Comparison of ENCODE assay signal across 14 cellular contexts in genomic region chr7:87156709-87157108, GRCh38. TPM values are rescaled to one million over a fixed set of nuclear protein-coding genes. Genes with fewer than 3 reads are reported as not detected.
DNase-seq lines count a peak whose midpoint lies in the region; ATAC-seq and TF ChIP-seq lines count a peak whose summit lies in the region.
"Had no signal": no experiment of that assay in that cellular context is flagged by ENCODE, and none has a peak within 500 bp of the region (broad histone marks: within the 10 kb centered on the region; RNA-seq: fewer than 3 reads in every experiment).

No MANE protein-coding gene starts in this region.

- ATAC-seq in activated T-helper 17 cell treated with anti-CD3 and anti-CD28 coated beads, Interleukin-2, amount 50 U/mL, for 72 hours (replicated peaks): no peak
- no peak for ATAC-seq in Right ventricle myocardium superior (ENCODE audit: poor library complexity)
- ATAC-seq: heart left ventricle, left ventricle myocardium superior had no signal

- POLR2A ChIA-PET in MCF 10A (lab: Yijun Ruan, JAX): interaction anchor here (0.6 to 8.5 kb wide), 5 partner anchors 11 to 232 kb away, joined by 3 to 154 read pairs (median 4); partner anchors contain the start of gene TMEM243

- dilution Hi-C loops in mammary epithelial cell (cut with HindIII; ENCODE audit: low sequenced_read_pairs): no loop called here

- H3K4me1 ChIP-seq in mammary epithelial cell (ENCODE audit: insufficient read depth, low read length) (peaks cover 16% of the 10 kb centered on the region), tibial artery (peaks cover 0 to 76% (median 37%) of the 10 kb centered on the region in 4 donors)

- no peaks in the 10 kb centered on the region for H3K9me3 ChIP-seq in mammary epithelial cell (replicated peaks; ENCODE audit: insufficient read depth, low read length)
- no peaks in the 10 kb centered on the region for H3K9me3 ChIP-seq in tibial artery
- H3K9me3 ChIP-seq: heart left ventricle had no signal

- H3K9ac ChIP-seq in mammary epithelial cell (ENCODE audit: insufficient read depth, low read length): no peak overlapping the region

- CTCF ChIA-PET in mammary epithelial cell (lab: Charles Lee; ENCODE audit: low non-redundant PET): no interaction called here
- CTCF ChIA-PET in MCF 10A (lab: Yijun Ruan, JAX): interaction anchor here (0.8 to 1.4 kb wide), 3 partner anchors 219 to 259 kb away, joined by 4 read pairs; no protein-coding TSS in a partner anchor

- in situ Hi-C loops in mammary epithelial cell (cut with MboI; ENCODE audit: low sequenced_read_pairs in 2 of 2): no loop called here

- intact Hi-C loops in mammary epithelial cell (cut with micrococcal nuclease) (loop anchor here (10.0 kb wide), 1 partner anchor 258 kb away; no protein-coding TSS in a partner anchor), MCF 10A (cut with micrococcal nuclease) (loop anchor here (10.0 kb wide), 1 partner anchor 188 kb away; the partner anchor contains the start of gene CROT), tibial artery (cut with DNase I; ENCODE audit: low total_unique reads) (no loop called here), Right ventricle myocardium superior (cut with DNase I) (no loop called here)

- no peak for DNase-seq in mammary epithelial cell
- no peak for DNase-seq in MCF 10A (ENCODE audit: unreplicated experiment)
- DNase-seq in hepatic stellate cell (ENCODE audit: low spot score): peak; percentile 19
- DNase-seq in tibial artery: no peak
- no peak for DNase-seq in effector CD8-positive, alpha-beta T cell (lab: John Stamatoyannopoulos, UW)
- no peak for DNase-seq in central memory CD4-positive, alpha-beta T cell
- no peak for DNase-seq in Right ventricle myocardium superior
- DNase-seq: ACHN; activated T-cell treated with anti-CD3 and anti-CD28 coated beads for 4 hours; brain microvascular endothelial cell; heart left ventricle; left ventricle myocardium superior; stimulated activated CD8-positive, alpha-beta memory T cell treated with anti-CD3 and anti-CD28 coated beads, Interleukin-4, amount 100 ng/mL, for 48 hours had no signal

- H3K4me1 Mint-ChIP-seq in MCF 10A (ENCODE audit: insufficient read depth, unreplicated experiment): peaks cover 22% of the 10 kb centered on the region
- H3K4me1 Mint-ChIP-seq in activated T-helper 17 cell treated with anti-CD3 and anti-CD28 coated beads, Interleukin-2, amount 50 U/mL, for 72 hours: peaks cover 37% of the 10 kb centered on the region

- no peaks in the 10 kb centered on the region for H3K9me3 Mint-ChIP-seq in MCF 10A (ENCODE audit: unreplicated experiment)
- no peaks in the 10 kb centered on the region for H3K9me3 Mint-ChIP-seq in activated T-helper 17 cell treated with anti-CD3 and anti-CD28 coated beads, Interleukin-2, amount 50 U/mL, for 72 hours

- TF ChIP-seq CTCF in mammary epithelial cell (conservative IDR thresholded peaks at IDR 0.05 in 1 of 2, IDR thresholded peaks at IDR 0.05 in 1 of 2; ENCODE audit: extremely low read depth in 1 of 2, insufficient read depth in 1 of 2, low read depth in 1 of 2, low read length in 2 of 2) (no peak), MCF 10A (IDR thresholded peaks at IDR 0.05; ENCODE audit: unreplicated experiment) (no peak), tibial artery (IDR thresholded peaks at IDR 0.05) (no peak)

- no peaks in the 10 kb centered on the region for H3K27me3 ChIP-seq in mammary epithelial cell (ENCODE audit: insufficient read depth, low read length)
- H3K27me3 ChIP-seq in tibial artery: no peaks in the 10 kb centered on the region
- H3K27me3 ChIP-seq: brain microvascular endothelial cell, heart left ventricle had no signal

- no peak overlapping the region for H3K4me3 Mint-ChIP-seq in MCF 10A (ENCODE audit: unreplicated experiment)
- peak overlapping the region; percentile 52 for H3K4me3 Mint-ChIP-seq in activated T-helper 17 cell treated with anti-CD3 and anti-CD28 coated beads, Interleukin-2, amount 50 U/mL, for 72 hours

- H3K27me3 Mint-ChIP-seq in MCF 10A (ENCODE audit: insufficient read depth, unreplicated experiment): no peaks in the 10 kb centered on the region
- no peaks in the 10 kb centered on the region for H3K27me3 Mint-ChIP-seq in activated T-helper 17 cell treated with anti-CD3 and anti-CD28 coated beads, Interleukin-2, amount 50 U/mL, for 72 hours

- H3K27ac Mint-ChIP-seq in MCF 10A (ENCODE audit: low read depth, unreplicated experiment): no peak overlapping the region
- no peak overlapping the region for H3K27ac Mint-ChIP-seq in activated T-helper 17 cell treated with anti-CD3 and anti-CD28 coated beads, Interleukin-2, amount 50 U/mL, for 72 hours

- H3K27ac ChIP-seq in mammary epithelial cell (ENCODE audit: insufficient read depth, low read depth, low read length) (no peak overlapping the region), tibial artery (peak overlapping the region; percentile 17 to 99)

- no peak overlapping the region for H3K4me3 ChIP-seq in mammary epithelial cell (replicated peaks in 1 of 3; ENCODE audit: insufficient read depth in 1 of 3, low read depth in 2 of 3, low read length in 3 of 3)
- H3K4me3 ChIP-seq in tibial artery: peak overlapping the region in 1 of 2 donors; percentile 12

- peaks cover 23% of the 10 kb centered on the region for H3K36me3 Mint-ChIP-seq in MCF 10A (ENCODE audit: insufficient read depth, unreplicated experiment)
- H3K36me3 Mint-ChIP-seq in activated T-helper 17 cell treated with anti-CD3 and anti-CD28 coated beads, Interleukin-2, amount 50 U/mL, for 72 hours (ENCODE audit: low read depth): peaks cover 77% of the 10 kb centered on the region

- 64% methylated on average over 2 of the region's 2 CpGs for WGBS in mammary epithelial cell (ENCODE audit: low coverage, missing lambda C conversion rate)

- H2AFZ ChIP-seq in mammary epithelial cell (ENCODE audit: low read depth, low read length): no peak overlapping the region

- H3K36me3 ChIP-seq in mammary epithelial cell (ENCODE audit: insufficient read depth, low read length): peaks cover 9% of the 10 kb centered on the region
- H3K36me3 ChIP-seq in tibial artery: no peaks in the 10 kb centered on the region
- H3K36me3 ChIP-seq: brain microvascular endothelial cell had no signal

- peaks cover 86% of the 10 kb centered on the region for H3K79me2 ChIP-seq in mammary epithelial cell (ENCODE audit: insufficient read depth, low read length)

- H4K20me1 ChIP-seq in mammary epithelial cell (ENCODE audit: insufficient read depth, low read length): no peaks in the 10 kb centered on the region

- BruUV-seq in mammary epithelial cell (replicated peaks; lab: Mats Ljungman, UMichigan) (no TSS peak), MCF 10A (replicated peaks; lab: Mats Ljungman, UMichigan) (no TSS peak)

- H3K4me2 ChIP-seq in mammary epithelial cell (ENCODE audit: insufficient read depth, low read depth, low read length): peak overlapping the region; percentile 36

RNA-seq across cellular contexts. Expression of gene DMTF1, which starts 4.5 kb away (rescaled TPM):
- total RNA-seq in mammary epithelial cell: 10 to 100 TPM; 52.4 to 53.2 TPM
- polyA plus RNA-seq in mammary epithelial cell: 25.1 TPM
- 76.9 TPM for polyA minus RNA-seq in mammary epithelial cell
- total RNA-seq in MCF 10A (2022): 72.8 and 79.7 TPM in 2 replicates
- total RNA-seq in activated T-helper 17 cell treated with anti-CD3 and anti-CD28 coated beads, Interleukin-2, amount 50 U/mL, for 72 hours: 100 to 1,000 TPM in 1 of 2 donors, 10 to 100 TPM in 1; 90.4 to 114 TPM
- total RNA-seq in Right ventricle myocardium superior: 26.8 TPM

Comparison
In these comparisons a context has a peak if more than half of its experiments do, and no peak if none do; other contexts are left out.
1. intact Hi-C loops: an anchor here in mammary epithelial cell (10.0 kb wide) and MCF 10A (10.0 kb wide); none called in tibial artery and Right ventricle myocardium superior.